ENCODE assay signal across 10 cellular contexts in the genomic region with DNA sequence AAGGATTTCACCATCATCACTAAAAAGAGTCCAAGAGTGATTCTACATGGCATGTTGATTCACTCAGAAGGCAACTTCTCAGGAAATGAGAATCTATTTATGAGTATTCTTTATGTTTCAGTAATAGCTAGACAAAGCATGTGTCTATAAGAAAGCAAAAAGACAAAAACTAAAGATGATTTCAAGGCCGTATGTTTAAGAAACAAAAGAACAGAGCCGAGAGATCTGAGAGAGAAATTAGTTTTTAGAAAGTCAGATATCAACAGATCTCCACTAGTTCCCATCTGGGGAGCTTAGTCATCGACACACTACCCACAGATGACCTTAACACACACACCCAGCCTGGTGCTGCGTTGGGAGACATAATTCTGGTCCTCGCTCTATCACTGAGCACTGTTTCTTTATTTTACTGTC. TPM values are rescaled to one million over a fixed set of nuclear protein-coding genes. Genes with fewer than 3 reads are reported as not detected.
A peak's percentile ranks its signal among the peaks of the same experiment; 100 is the strongest.
DNase-seq lines count a peak whose midpoint lies in the region; ATAC-seq, FAIRE-seq and TF ChIP-seq lines count a peak whose summit lies in the region.
"Had no signal": no experiment of that assay in that cellular context is flagged by ENCODE, and none has a peak within 500 bp of the region (broad histone marks: within the 10 kb centered on the region; RNA-seq: fewer than 3 reads in every experiment).

No MANE protein-coding gene starts in this region.

- TF ChIP-seq CTCF in astrocyte (IDR thresholded peaks at IDR 0.05; ENCODE audit: insufficient read depth, low read depth, low read length): no peak

- H2BK5ac ChIP-seq in mesendoderm (ENCODE audit: low read length): no peak overlapping the region

- peak; percentile 45 for DNase-seq in activated naive CD4-positive, alpha-beta T cell treated with Interleukin-2 at 50 U/mL for 16 hours
- DNase-seq in activated naive CD4-positive, alpha-beta T cell (lab: John Stamatoyannopoulos, UW): no peak
- peak; percentile 84 for DNase-seq in astrocyte (ENCODE audit: low read depth)
- no peak for DNase-seq in stimulated activated naive B cell treated with anti-CD40 and anti-IgM and Interleukin-4, amounts not matched to agents 10 μg/mL and 1 μg/mL and 100 μg/mL, for 72 hours
- no peak for DNase-seq in RKO (ENCODE audit: low spot score)
- no peak for DNase-seq in mesendoderm
- DNase-seq in T-helper 9 cell: no peak
- DNase-seq: activated CD4-positive, CD25-positive, alpha-beta regulatory T cell; hypothalamus had no signal

- H3K36me3 ChIP-seq in astrocyte (ENCODE audit: insufficient read depth, low read length): no peaks in the 10 kb centered on the region
- no peaks in the 10 kb centered on the region for H3K36me3 ChIP-seq in mesendoderm (ENCODE audit: control insufficient read depth, insufficient read depth, low read length)

- H3K79me2 ChIP-seq in astrocyte (ENCODE audit: insufficient read depth, low read length) (peaks cover 98% of the 10 kb centered on the region), mesendoderm (ENCODE audit: control insufficient read depth, insufficient read depth, low read length) (peaks cover 12% of the 10 kb centered on the region)

- no peaks in the 10 kb centered on the region for H3K27me3 Mint-ChIP-seq in astrocyte (ENCODE audit: low read depth, unreplicated experiment)
- no peaks in the 10 kb centered on the region for H3K27me3 Mint-ChIP-seq in stimulated activated naive B cell treated with anti-CD40 and anti-IgM and Interleukin-4, amounts not matched to agents 10 μg/mL and 1 μg/mL and 100 μg/mL, for 72 hours

- no peak overlapping the region for H3K4me3 ChIP-seq in astrocyte (ENCODE audit: insufficient read depth, low read depth, low read length)
- no peak overlapping the region for H3K4me3 ChIP-seq in mesendoderm (ENCODE audit: low read length)

- no peak overlapping the region for H3K27ac ChIP-seq in astrocyte (ENCODE audit: low read depth, low read length)
- H3K27ac ChIP-seq in mesendoderm (ENCODE audit: low read depth, low read length): no peak overlapping the region

- H3K56ac ChIP-seq in mesendoderm (ENCODE audit: low read length): no peak overlapping the region

- no peak overlapping the region for H3K18ac ChIP-seq in mesendoderm (ENCODE audit: low read length)

- H2AFZ ChIP-seq in astrocyte (ENCODE audit: low read depth, low read length): no peak overlapping the region

- H3K9ac ChIP-seq in astrocyte (ENCODE audit: low read length) (no peak overlapping the region), mesendoderm (ENCODE audit: low read length) (no peak overlapping the region)

- peak; percentile 34 for FAIRE-seq in astrocyte (lab: Jason Lieb, UNC)

- ATAC-seq in HG03442 (IDR thresholded peaks at IDR 0.05; ENCODE audit: unreplicated experiment): peak; percentile 49
- ATAC-seq in stimulated activated naive B cell treated with anti-CD40 and anti-IgM and Interleukin-4, amounts not matched to agents 10 μg/mL and 1 μg/mL and 100 μg/mL, for 72 hours (replicated peaks): peak; percentile 76 to 81

- no peak overlapping the region for H2BK15ac ChIP-seq in mesendoderm (replicated peaks; ENCODE audit: low read depth)

- no peak overlapping the region for H2AK5ac ChIP-seq in mesendoderm (ENCODE audit: low read length)

- no peak overlapping the region for H3K4ac ChIP-seq in mesendoderm (ENCODE audit: low read depth, low read length)

- no peaks in the 10 kb centered on the region for H3K9me3 ChIP-seq in astrocyte (ENCODE audit: insufficient read depth, low read depth, low read length)

- H3K4me1 ChIP-seq in astrocyte (ENCODE audit: insufficient read depth, low read length) (no peaks in the 10 kb centered on the region), mesendoderm (ENCODE audit: control insufficient read depth, low read depth, low read length) (no peaks in the 10 kb centered on the region)

- H3K4me1 Mint-ChIP-seq in astrocyte (ENCODE audit: low read depth, unreplicated experiment): peaks cover 9% of the 10 kb centered on the region
- peaks cover 25 to 50% of the 10 kb centered on the region in 2 donors for H3K4me1 Mint-ChIP-seq in stimulated activated naive B cell treated with anti-CD40 and anti-IgM and Interleukin-4, amounts not matched to agents 10 μg/mL and 1 μg/mL and 100 μg/mL, for 72 hours

- H3K79me1 ChIP-seq in mesendoderm (ENCODE audit: low read length): peaks cover 2% of the 10 kb centered on the region

- H4K5ac ChIP-seq in mesendoderm (ENCODE audit: low read length): no peak overlapping the region

- H3K27ac Mint-ChIP-seq in astrocyte (ENCODE audit: unreplicated experiment): peak overlapping the region; percentile 59
- H3K27ac Mint-ChIP-seq in stimulated activated naive B cell treated with anti-CD40 and anti-IgM and Interleukin-4, amounts not matched to agents 10 μg/mL and 1 μg/mL and 100 μg/mL, for 72 hours: peak overlapping the region; percentile 56

- H3K23ac ChIP-seq in mesendoderm (ENCODE audit: low read length): no peak overlapping the region

- peaks cover 64% of the 10 kb centered on the region for H4K20me1 ChIP-seq in astrocyte (ENCODE audit: insufficient read depth, low read length)

- peaks cover 4% of the 10 kb centered on the region for H3K9me3 Mint-ChIP-seq in astrocyte (ENCODE audit: unreplicated experiment)
- H3K9me3 Mint-ChIP-seq in stimulated activated naive B cell treated with anti-CD40 and anti-IgM and Interleukin-4, amounts not matched to agents 10 μg/mL and 1 μg/mL and 100 μg/mL, for 72 hours: no peaks in the 10 kb centered on the region

- H4K8ac ChIP-seq in mesendoderm (ENCODE audit: low read depth, low read length): no peak overlapping the region

- no peak overlapping the region for H2BK120ac ChIP-seq in mesendoderm (ENCODE audit: low read depth, low read length)

- H3K27me3 ChIP-seq in astrocyte (ENCODE audit: insufficient read depth, low read length): no peaks in the 10 kb centered on the region
- H3K27me3 ChIP-seq in mesendoderm (ENCODE audit: insufficient read depth, low read length, poor library complexity): no peaks in the 10 kb centered on the region

- H3K36me3 Mint-ChIP-seq in astrocyte (ENCODE audit: low read depth, unreplicated experiment): peaks cover 7% of the 10 kb centered on the region
- H3K36me3 Mint-ChIP-seq in stimulated activated naive B cell treated with anti-CD40 and anti-IgM and Interleukin-4, amounts not matched to agents 10 μg/mL and 1 μg/mL and 100 μg/mL, for 72 hours: peaks cover 0 to 8% of the 10 kb centered on the region in 2 donors

- H3K4me3 Mint-ChIP-seq in astrocyte (ENCODE audit: unreplicated experiment): no peak overlapping the region
- peak overlapping the region in 1 of 2 donors; percentile 32 for H3K4me3 Mint-ChIP-seq in stimulated activated naive B cell treated with anti-CD40 and anti-IgM and Interleukin-4, amounts not matched to agents 10 μg/mL and 1 μg/mL and 100 μg/mL, for 72 hours

- no CpG with 5 or more reads among the region's 5 CpGs for WGBS in mesendoderm (ENCODE audit: extremely low coverage, insufficient coverage, low lambda C conversion rate)

- H3K4me2 ChIP-seq in astrocyte (ENCODE audit: low read length) (peak overlapping the region; percentile 39), mesendoderm (ENCODE audit: low read length) (no peak overlapping the region)

RNA-seq across cellular contexts. Expression of a gene that starts 21.0 kb away (rescaled TPM):
- 36.8 and 37.9 TPM in 2 replicates for total RNA-seq in astrocyte
- 12.9 TPM for polyA plus RNA-seq in mesendoderm (2013, experiment 1 of 2)
- polyA plus RNA-seq in mesendoderm (2013, experiment 2 of 2): 12.4 TPM

Comparison
In these comparisons a context has a peak if more than half of its experiments do, and no peak if none do; other contexts are left out.
1. DNase-seq: peak in activated naive CD4-positive, alpha-beta T cell treated with Interleukin-2 at 50 U/mL for 16 hours (single experiment) and astrocyte (single experiment); none in activated naive CD4-positive, alpha-beta T cell (0 of 4), stimulated activated naive B cell treated with anti-CD40 and anti-IgM and Interleukin-4, amounts not matched to agents 10 μg/mL and 1 μg/mL and 100 μg/mL, for 72 hours (single experiment), RKO (single experiment), mesendoderm (single experiment) and T-helper 9 cell (single experiment).